Comparison of ENCODE assay signal across 2 cellular contexts in the genomic region with DNA sequence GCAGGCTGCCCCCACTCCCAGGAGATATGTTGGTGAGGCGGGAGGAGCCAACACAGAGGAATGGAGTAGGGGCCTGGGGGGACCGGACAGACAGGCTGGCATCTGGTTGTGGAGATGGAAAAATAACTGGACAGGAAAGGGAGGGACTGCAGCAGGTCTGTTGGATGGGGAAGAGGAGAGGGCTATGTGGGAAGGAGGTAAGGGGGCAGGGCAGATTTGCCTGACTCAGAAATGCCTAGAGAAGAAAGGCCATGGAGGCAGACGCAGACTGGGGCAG.
TF ChIP-seq lines count a peak whose summit lies in the region.

No MANE protein-coding gene starts in this region.

TF ChIP-seq in SK-N-SH, 30 proteins besides CTCF, POLR2A, EP300 and RAD21 (continued from another document):
- TF ChIP-seq, protein P1, sequence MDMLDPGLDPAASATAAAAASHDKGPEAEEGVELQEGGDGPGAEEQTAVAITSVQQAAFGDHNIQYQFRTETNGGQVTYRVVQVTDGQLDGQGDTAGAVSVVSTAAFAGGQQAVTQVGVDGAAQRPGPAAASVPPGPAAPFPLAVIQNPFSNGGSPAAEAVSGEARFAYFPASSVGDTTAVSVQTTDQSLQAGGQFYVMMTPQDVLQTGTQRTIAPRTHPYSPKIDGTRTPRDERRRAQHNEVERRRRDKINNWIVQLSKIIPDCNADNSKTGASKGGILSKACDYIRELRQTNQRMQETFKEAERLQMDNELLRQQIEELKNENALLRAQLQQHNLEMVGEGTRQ (IDR thresholded peaks at IDR 0.05; ENCODE audit: borderline replicate concordance, low read depth, low read length) = no peak
- TF ChIP-seq NFIC (IDR thresholded peaks at IDR 0.05; ENCODE audit: borderline replicate concordance) = no peak

TF ChIP-seq in SK-N-SH treated with all-trans-retinoic acid at 6 μM for 48 hours, 23 proteins besides CTCF, POLR2A, EP300 and RAD21 (continued from another document):
- TF ChIP-seq, protein P2, sequence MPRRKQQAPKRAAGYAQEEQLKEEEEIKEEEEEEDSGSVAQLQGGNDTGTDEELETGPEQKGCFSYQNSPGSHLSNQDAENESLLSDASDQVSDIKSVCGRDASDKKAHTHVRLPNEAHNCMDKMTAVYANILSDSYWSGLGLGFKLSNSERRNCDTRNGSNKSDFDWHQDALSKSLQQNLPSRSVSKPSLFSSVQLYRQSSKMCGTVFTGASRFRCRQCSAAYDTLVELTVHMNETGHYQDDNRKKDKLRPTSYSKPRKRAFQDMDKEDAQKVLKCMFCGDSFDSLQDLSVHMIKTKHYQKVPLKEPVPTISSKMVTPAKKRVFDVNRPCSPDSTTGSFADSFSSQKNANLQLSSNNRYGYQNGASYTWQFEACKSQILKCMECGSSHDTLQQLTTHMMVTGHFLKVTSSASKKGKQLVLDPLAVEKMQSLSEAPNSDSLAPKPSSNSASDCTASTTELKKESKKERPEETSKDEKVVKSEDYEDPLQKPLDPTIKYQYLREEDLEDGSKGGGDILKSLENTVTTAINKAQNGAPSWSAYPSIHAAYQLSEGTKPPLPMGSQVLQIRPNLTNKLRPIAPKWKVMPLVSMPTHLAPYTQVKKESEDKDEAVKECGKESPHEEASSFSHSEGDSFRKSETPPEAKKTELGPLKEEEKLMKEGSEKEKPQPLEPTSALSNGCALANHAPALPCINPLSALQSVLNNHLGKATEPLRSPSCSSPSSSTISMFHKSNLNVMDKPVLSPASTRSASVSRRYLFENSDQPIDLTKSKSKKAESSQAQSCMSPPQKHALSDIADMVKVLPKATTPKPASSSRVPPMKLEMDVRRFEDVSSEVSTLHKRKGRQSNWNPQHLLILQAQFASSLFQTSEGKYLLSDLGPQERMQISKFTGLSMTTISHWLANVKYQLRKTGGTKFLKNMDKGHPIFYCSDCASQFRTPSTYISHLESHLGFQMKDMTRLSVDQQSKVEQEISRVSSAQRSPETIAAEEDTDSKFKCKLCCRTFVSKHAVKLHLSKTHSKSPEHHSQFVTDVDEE (CRISPR knock-in tag; IDR thresholded peaks at IDR 0.05) = no peak
